20 cellular contexts compared by ENCODE assay signal in genomic region chr6:44826277-44826676, GRCh38.
A peak's percentile ranks its signal among the peaks of the same experiment; 100 is the strongest.
DNase-seq lines count a peak whose midpoint lies in the region; ATAC-seq and TF ChIP-seq lines count a peak whose summit lies in the region.
"Had no signal": no experiment of that assay in that cellular context is flagged by ENCODE, and none has a peak within 500 bp of the region (broad histone marks: within the 10 kb centered on the region; RNA-seq: fewer than 3 reads in every experiment).

No MANE protein-coding gene starts in this region.

- H3K9me2 ChIP-seq in PC-3 (replicated peaks; ENCODE audit: low read length) = no peaks in the 10 kb centered on the region

- intact Hi-C loops in PC-3 (cut with micrococcal nuclease) = loop anchor here (10.0 kb wide), 1 partner anchor 151 kb away; no protein-coding TSS in a partner anchor
- intact Hi-C loops in CD4-positive, alpha-beta memory T cell (cut with micrococcal nuclease) = no loop called here

- no peaks in the 10 kb centered on the region for H4K20me1 ChIP-seq in PC-3 (ENCODE audit: low read length)

- no peak overlapping the region for H2AFZ ChIP-seq in PC-3 (ENCODE audit: low read length)
- H2AFZ ChIP-seq: GM23338 had no signal

- TF ChIP-seq CTCF in LNCaP clone FGC (IDR thresholded peaks at IDR 0.05; ENCODE audit: control insufficient read depth, extremely low read depth, insufficient read depth) (no peak), PC-3 (conservative IDR thresholded peaks at IDR 0.05; ENCODE audit: low read depth, low read length) (no peak), WTC11 (IDR thresholded peaks at IDR 0.05) (no peak), mesothelial cell of epicardium (IDR thresholded peaks at IDR 0.05; ENCODE audit: unreplicated experiment) (no peak), chondrocyte (IDR thresholded peaks at IDR 0.05) (no peak)

- H3K4me3 Mint-ChIP-seq in WTC11 (no peak overlapping the region), mesothelial cell of epicardium (no peak overlapping the region), chondrocyte (ENCODE audit: unreplicated experiment) (no peak overlapping the region)
- no peak overlapping the region for H3K4me3 Mint-ChIP-seq in CD4-positive, alpha-beta memory T cell
- H3K4me3 Mint-ChIP-seq: CD14-positive monocyte; CD8-positive, alpha-beta T cell; GM23338; HFFc6 had no signal

- H3K79me2 ChIP-seq in PC-3 (ENCODE audit: low read length) = no peaks in the 10 kb centered on the region

- H3K27ac Mint-ChIP-seq in WTC11 (0 out of 2 replicates have a peak overlapping the region, but pooled peaks have one; percentile 29), mesothelial cell of epicardium (peak overlapping the region; percentile 65), chondrocyte (ENCODE audit: unreplicated experiment) (no peak overlapping the region)
- H3K27ac Mint-ChIP-seq in CD4-positive, alpha-beta memory T cell = peak overlapping the region in 1 of 7 donors; percentile 6
- H3K27ac Mint-ChIP-seq: CD14-positive monocyte; CD8-positive, alpha-beta T cell; GM23338; HFFc6 had no signal

- no peaks in the 10 kb centered on the region for H3K9me3 ChIP-seq in PC-3 (ENCODE audit: low read length)
- no peaks in the 10 kb centered on the region for H3K9me3 ChIP-seq in CD4-positive, alpha-beta memory T cell (ENCODE audit: control insufficient read depth in 1 of 2, low read length in 2 of 2)
- H3K9me3 ChIP-seq: A549 had no signal

- no peaks in the 10 kb centered on the region for H3K27me3 ChIP-seq in PC-3 (ENCODE audit: low read length)
- no peaks in the 10 kb centered on the region for H3K27me3 ChIP-seq in CD4-positive, alpha-beta memory T cell (ENCODE audit: insufficient read depth, low read length)

- no peak overlapping the region for H3K27ac ChIP-seq in PC-3 (ENCODE audit: low read length)
- no peak overlapping the region for H3K27ac ChIP-seq in CD4-positive, alpha-beta memory T cell (ENCODE audit: low read depth, low read length)
- no peak overlapping the region for H3K27ac ChIP-seq in caudate nucleus (ENCODE audit: low read depth, low read length)
- H3K27ac ChIP-seq: A549, HL-60 had no signal

- H3F3A ChIP-seq in PC-3 (ENCODE audit: low read length, unreplicated experiment) = no peaks in the 10 kb centered on the region

- H3K9me3 Mint-ChIP-seq in WTC11 (no peaks in the 10 kb centered on the region), mesothelial cell of epicardium (no peaks in the 10 kb centered on the region), chondrocyte (ENCODE audit: low read depth) (no peaks in the 10 kb centered on the region)
- H3K9me3 Mint-ChIP-seq in CD4-positive, alpha-beta memory T cell = no peaks in the 10 kb centered on the region
- H3K9me3 Mint-ChIP-seq: CD14-positive monocyte; CD8-positive, alpha-beta T cell; GM23338; HFFc6 had no signal

- peak; percentile 94 for ATAC-seq in PC-3
- no peak for ATAC-seq in WTC11
- ATAC-seq: A549; CD8-positive, alpha-beta T cell; GM23338; HCT116 had no signal

- no TSS peak for BruUV-seq in PC-3 (replicated peaks; lab: Mats Ljungman, UMichigan)

- peaks cover 38% of the 10 kb centered on the region for H3K4me1 Mint-ChIP-seq in WTC11
- H3K4me1 Mint-ChIP-seq in mesothelial cell of epicardium = peaks cover 51% of the 10 kb centered on the region
- peaks cover 19 to 35% (median 23%) of the 10 kb centered on the region in 4 donors for H3K4me1 Mint-ChIP-seq in CD4-positive, alpha-beta memory T cell
- H3K4me1 Mint-ChIP-seq in chondrocyte (ENCODE audit: low read depth) = peaks cover 23% of the 10 kb centered on the region

- H3K27me3 Mint-ChIP-seq in WTC11 (ENCODE audit: low read depth) (no peaks in the 10 kb centered on the region), mesothelial cell of epicardium (ENCODE audit: low read depth) (no peaks in the 10 kb centered on the region), chondrocyte (ENCODE audit: low read depth) (no peaks in the 10 kb centered on the region)
- no peaks in the 10 kb centered on the region for H3K27me3 Mint-ChIP-seq in CD4-positive, alpha-beta memory T cell

- H3K4me3 ChIP-seq in LNCaP clone FGC (ENCODE audit: low read depth, low read length) (peak overlapping the region; percentile 25; the same call in 1 of the 2 replicates), PC-3 (ENCODE audit: low read length) (no peak overlapping the region)
- H3K4me3 ChIP-seq in CD4-positive, alpha-beta memory T cell (ENCODE audit: low read length in 2 of 2) = no peak overlapping the region
- H3K4me3 ChIP-seq: A549, GM23338 had no signal

- no peak overlapping the region for H3K9ac ChIP-seq in PC-3 (ENCODE audit: low read length)

- POLR2A ChIA-PET in PC-3 (lab: Charles Lee; ENCODE audit: unreplicated experiment) = no interaction called here
- POLR2A ChIA-PET in WTC11 (lab: Charles Lee) = no interaction called here
- POLR2A ChIA-PET in CD4-positive, alpha-beta memory T cell (lab: Charles Lee; ENCODE audit: partially characterized antibody) = interaction anchor here (1.3 kb wide), 1 partner anchor 9 kb away, joined by 3 read pairs; no protein-coding TSS in a partner anchor

- H3K36me3 Mint-ChIP-seq in WTC11 (no peaks in the 10 kb centered on the region), mesothelial cell of epicardium (peaks cover 2% of the 10 kb centered on the region), chondrocyte (ENCODE audit: low read depth) (no peaks in the 10 kb centered on the region)
- H3K36me3 Mint-ChIP-seq in CD4-positive, alpha-beta memory T cell = peaks cover 35 to 39% of the 10 kb centered on the region in 2 donors
- H3K36me3 Mint-ChIP-seq: CD14-positive monocyte had no signal

- no peaks in the 10 kb centered on the region for H3K36me3 ChIP-seq in PC-3 (ENCODE audit: low read depth, low read length)
- no peaks in the 10 kb centered on the region for H3K36me3 ChIP-seq in CD4-positive, alpha-beta memory T cell (ENCODE audit: insufficient read depth, low read length)

- CTCF ChIA-PET in PC-3 (lab: Charles Lee) (no interaction called here), WTC11 (lab: Charles Lee) (interaction anchor here (1.0 to 1.3 kb wide), 2 partner anchors 155 to 351 kb away, joined by 3 to 4 read pairs; no protein-coding TSS in a partner anchor)
- CTCF ChIA-PET in CD4-positive, alpha-beta memory T cell (lab: Charles Lee; ENCODE audit: partially characterized antibody) = no interaction called here

- H3K4me1 ChIP-seq in PC-3 (ENCODE audit: insufficient read depth, low read length) = peaks cover 5% of the 10 kb centered on the region
- H3K4me1 ChIP-seq in CD4-positive, alpha-beta memory T cell (ENCODE audit: insufficient read depth, low read length) = peaks cover 18% of the 10 kb centered on the region
- H3K4me1 ChIP-seq: A549 had no signal

- no peak overlapping the region for H3K4me2 ChIP-seq in PC-3 (ENCODE audit: low read length)
- H3K4me2 ChIP-seq: A549, GM23338 had no signal

- DNase-seq in LNCaP clone FGC (ENCODE audit: low read depth) (peak; percentile 77), PC-3 (peak; percentile 11), WTC11 (ENCODE audit: low spot score) (no peak), mesothelial cell of epicardium (ENCODE audit: low spot score in 2 of 2, unreplicated experiment in 2 of 2) (no peak), HCEC 1CT (no peak), chondrocyte (ENCODE audit: low spot score) (no peak), caudate nucleus (lab: John Stamatoyannopoulos, UW) (no peak)
- DNase-seq in CD4-positive, alpha-beta memory T cell = no peak
- DNase-seq: AML-193; Calu3; CD8-positive, alpha-beta T cell; DMS 273 treated with DMSO at 0.1 percent for 48 hours; DMS79; GDM1; HFFc6 had no signal

TF ChIP-seq in WTC11, 78 proteins besides CTCF, POLR2A, EP300 and RAD21:
- TF ChIP-seq MLX (CRISPR knock-in tag; IDR thresholded peaks at IDR 0.05) = no peak

Comparison
In these comparisons a context has a peak if more than half of its experiments do, and no peak if none do; other contexts are left out.
1. DNase-seq: peak in LNCaP clone FGC (single experiment) and PC-3 (single experiment); none in WTC11 (single experiment), mesothelial cell of epicardium (0 of 2), CD4-positive, alpha-beta memory T cell (0 of 5), HCEC 1CT (single experiment), chondrocyte (single experiment) and caudate nucleus (0 of 61).